18 cellular contexts compared by ENCODE assay signal in the genomic region with DNA sequence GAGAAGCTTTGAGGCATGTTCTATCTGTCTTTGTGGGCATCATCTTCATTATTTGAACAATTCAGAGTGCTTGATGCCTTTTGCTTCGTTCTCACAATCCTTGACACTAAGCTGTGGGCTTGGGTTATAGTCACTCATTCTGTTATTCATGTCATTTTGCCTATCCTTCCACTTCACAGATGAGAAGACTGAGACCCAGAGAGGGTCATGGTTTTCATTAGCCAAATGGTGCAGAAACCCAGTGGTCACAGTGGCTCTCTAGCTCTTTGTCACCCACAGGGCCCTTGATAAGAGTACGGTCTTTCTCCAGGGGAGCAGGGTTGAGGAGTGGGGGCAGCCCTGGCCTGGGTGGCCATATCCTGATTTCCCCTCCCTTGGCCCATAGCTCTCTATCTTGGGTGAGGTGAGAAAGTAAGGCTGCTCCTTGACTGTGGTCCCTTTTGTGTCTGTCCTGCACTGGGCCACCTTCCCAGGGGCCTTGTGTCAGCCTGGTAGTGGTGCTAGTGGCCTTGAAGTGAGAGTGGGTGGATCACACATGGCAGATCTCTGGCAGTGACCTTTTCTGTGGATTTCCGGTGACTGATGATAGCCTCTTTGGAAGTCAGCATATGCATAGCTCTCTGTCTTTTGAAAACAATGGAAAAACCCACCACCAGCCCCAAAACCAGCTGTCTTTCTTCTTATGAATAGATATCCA.
DNase-seq lines count a peak whose midpoint lies in the region; ATAC-seq and TF ChIP-seq lines count a peak whose summit lies in the region.
"Had no signal": no experiment of that assay in that cellular context is flagged by ENCODE, and none has a peak within 500 bp of the region (broad histone marks: within the 10 kb centered on the region; RNA-seq: fewer than 3 reads in every experiment).

No MANE protein-coding gene starts in this region.

- no peak for ATAC-seq in GM19324 (IDR thresholded peaks at IDR 0.05; ENCODE audit: low FRiP score, unreplicated experiment)
- ATAC-seq: gastroesophageal sphincter had no signal

- no peaks in the 10 kb centered on the region for H3K9me3 ChIP-seq in left ventricle myocardium inferior (replicated peaks)
- H3K9me3 ChIP-seq in spleen = no peaks in the 10 kb centered on the region
- H3K9me3 ChIP-seq: BE2C, gastroesophageal sphincter, tibial artery had no signal

- H3K27ac Mint-ChIP-seq in mesothelial cell of epicardium = no peak overlapping the region
- H3K27ac Mint-ChIP-seq: activated T-cell treated with anti-CD3 and anti-CD28 coated beads, Interleukin-2, amount 50 U/mL, for 24 hours had no signal

- DNase-seq in left ventricle myocardium inferior = no peak
- DNase-seq in spleen = no peak
- DNase-seq in mesothelial cell of epicardium (ENCODE audit: low spot score in 2 of 2, unreplicated experiment in 2 of 2) = no peak
- no peak for DNase-seq in SIG-M5 treated with dmso at 0.1 percent for 504 hours (lab: John Stamatoyannopoulos, UW; ENCODE audit: unreplicated experiment)
- DNase-seq: activated CD4-positive, alpha-beta T cell treated with anti-CD3 and anti-CD28 coated beads, Interleukin-2, amount 50 U/mL, for 4 hours; activated T-cell treated with anti-CD3 and anti-CD28 coated beads, Interleukin-2, amount 50 U/mL, for 24 hours; BE2C; DMS 273 treated with DMSO at 0.1 percent for 48 hours; immature natural killer cell; mammary epithelial cell; NCI-H146; NCI-H226; stimulated activated CD4-positive, alpha-beta T cell treated with anti-CD3 and anti-CD28 coated beads, Interleukin-2, amount 100 ng/mL, for 48 hours; tibial artery had no signal

- TF ChIP-seq CTCF in KMS-11 (conservative IDR thresholded peaks at IDR 0.05; ENCODE audit: low read depth, low read length) = no peak
- TF ChIP-seq CTCF in left ventricle myocardium inferior (IDR thresholded peaks at IDR 0.05; ENCODE audit: borderline replicate concordance) = no peak
- no peak for TF ChIP-seq CTCF in spleen (IDR thresholded peaks at IDR 0.05 in 8 of 11, conservative IDR thresholded peaks at IDR 0.05 in 3 of 11)
- no peak for TF ChIP-seq CTCF in mesothelial cell of epicardium (IDR thresholded peaks at IDR 0.05; ENCODE audit: unreplicated experiment)

- H3K4me2 ChIP-seq in KMS-11 = peak overlapping the region; percentile 65

- no peaks in the 10 kb centered on the region for H4K20me1 ChIP-seq in KMS-11 (ENCODE audit: insufficient read depth)

- H3K27ac ChIP-seq in KMS-11 (peak overlapping the region; percentile 96), angular gyrus (ENCODE audit: low read depth, low read length) (peak overlapping the region; percentile 96), left ventricle myocardium inferior (replicated peaks) (peak overlapping the region; percentile 61), spleen (peak overlapping the region in 5 of 8 donors; percentile 4 to 50 (median 32))

- H3K4me3 Mint-ChIP-seq in mesothelial cell of epicardium = no peak overlapping the region

- H2AFZ ChIP-seq in KMS-11 (ENCODE audit: low read depth) = no peak overlapping the region

- H3K9ac ChIP-seq in KMS-11 = no peak overlapping the region

- no peaks in the 10 kb centered on the region for H3K36me3 ChIP-seq in KMS-11 (ENCODE audit: insufficient read depth)
- no peaks in the 10 kb centered on the region for H3K36me3 ChIP-seq in left ventricle myocardium inferior
- H3K36me3 ChIP-seq in spleen = no peaks in the 10 kb centered on the region
- H3K36me3 ChIP-seq: BE2C, gastroesophageal sphincter, tibial artery had no signal

- H3K4me1 ChIP-seq in KMS-11 (ENCODE audit: low read depth, poor library complexity, severe bottlenecking) (peaks cover 64% of the 10 kb centered on the region), left ventricle myocardium inferior (peaks cover 70% of the 10 kb centered on the region), spleen (peaks cover 20 to 74% (median 47%) of the 10 kb centered on the region in 6 donors)

- H3K36me3 Mint-ChIP-seq in mesothelial cell of epicardium = no peaks in the 10 kb centered on the region
- H3K36me3 Mint-ChIP-seq: immature natural killer cell had no signal

- WGBS in spleen, 5 donors = 77 to 81% (median 79%) methylated on average over 3 of the region's 3 CpGs

- intact Hi-C loops in left ventricle myocardium inferior (cut with micrococcal nuclease) (loop anchor here (10.0 kb wide), 1 partner anchor 124 kb away; no protein-coding TSS in a partner anchor), spleen (cut with DNase I; ENCODE audit: low total_unique reads) (loop anchor here (10.0 kb wide), 2 partner anchors 134 to 296 kb away; a partner anchor contains a TSS)

- H3K4me3 ChIP-seq in KMS-11 (IDR thresholded peaks at IDR 0.05; ENCODE audit: insufficient read depth, low read depth, low read length) (no peak overlapping the region), left ventricle myocardium inferior (no peak overlapping the region), spleen (no peak overlapping the region)
- H3K4me3 ChIP-seq: gastroesophageal sphincter, tibial artery had no signal

- no peaks in the 10 kb centered on the region for H3K27me3 ChIP-seq in KMS-11 (ENCODE audit: insufficient read depth, low read depth)
- H3K27me3 ChIP-seq in left ventricle myocardium inferior (ENCODE audit: low read depth) = no peaks in the 10 kb centered on the region
- H3K27me3 ChIP-seq in spleen (replicated peaks in 1 of 7) = no peaks in the 10 kb centered on the region
- H3K27me3 ChIP-seq: BE2C, gastroesophageal sphincter, tibial artery had no signal

- TF ChIP-seq POLR2A in spleen (IDR thresholded peaks at IDR 0.05) = no peak

- H3K79me2 ChIP-seq in KMS-11 (ENCODE audit: insufficient read depth, low read depth) = peaks cover 57% of the 10 kb centered on the region

- H3K9me3 Mint-ChIP-seq in mesothelial cell of epicardium = no peaks in the 10 kb centered on the region
- H3K9me3 Mint-ChIP-seq: activated T-cell treated with anti-CD3 and anti-CD28 coated beads, Interleukin-2, amount 50 U/mL, for 24 hours had no signal

- H3K27me3 Mint-ChIP-seq in mesothelial cell of epicardium (ENCODE audit: low read depth) = no peaks in the 10 kb centered on the region

- peaks cover 32% of the 10 kb centered on the region for H3K4me1 Mint-ChIP-seq in mesothelial cell of epicardium

Comparison
In these comparisons a context has a peak if more than half of its experiments do, and no peak if none do; other contexts are left out.
1. H3K27ac ChIP-seq: peak in every context shown above with its lines; median percentile 96 in KMS-11; 96 in angular gyrus; 61 in left ventricle myocardium inferior; 32 in spleen.